In the genomic region with DNA sequence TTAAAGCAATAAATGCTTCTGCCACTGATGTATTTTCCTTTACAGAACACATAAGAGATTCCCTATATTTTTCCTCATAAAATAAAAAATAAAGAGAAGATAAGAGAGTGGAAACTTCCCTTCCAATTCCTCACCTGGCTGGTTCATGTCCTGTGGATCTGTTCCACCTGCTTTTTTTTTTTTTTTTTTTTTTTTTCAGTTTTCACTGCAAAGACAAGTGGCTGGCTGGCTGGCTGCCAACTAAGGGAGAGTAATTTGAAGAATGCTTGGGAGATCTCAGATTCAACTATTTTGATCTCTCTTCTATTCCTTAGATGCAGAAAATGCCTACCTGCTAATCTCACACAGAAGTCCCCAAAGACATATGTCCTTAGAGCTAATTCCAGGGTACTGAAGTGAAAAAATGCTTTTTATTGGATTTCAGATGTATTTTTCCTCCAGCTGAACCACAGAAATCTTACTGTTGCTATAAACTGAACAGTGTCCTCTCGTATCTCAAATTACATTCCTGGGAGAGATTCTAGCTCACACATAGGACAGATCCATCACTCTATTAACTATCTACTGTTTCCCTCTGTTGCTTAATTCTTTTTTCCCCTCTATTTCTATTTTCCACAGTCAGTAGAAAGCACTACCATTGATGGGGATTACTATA, we compare ENCODE assay signal across 13 cellular contexts.
DNase-seq lines count a peak whose midpoint lies in the region; ATAC-seq and TF ChIP-seq lines count a peak whose summit lies in the region.
"Had no signal": no experiment of that assay in that cellular context is flagged by ENCODE, and none has a peak within 500 bp of the region (broad histone marks: within the 10 kb centered on the region; RNA-seq: fewer than 3 reads in every experiment).

No MANE protein-coding gene starts in this region.

- no peak overlapping the region for H2BK12ac ChIP-seq in mesenchymal stem cell (ENCODE audit: low read length in 2 of 2)

- no peak overlapping the region for H4K91ac ChIP-seq in mesenchymal stem cell (ENCODE audit: low read length)

- H3K14ac ChIP-seq in mesenchymal stem cell (ENCODE audit: low read length in 2 of 2) = no peak overlapping the region

- no peak overlapping the region for H2AK5ac ChIP-seq in mesenchymal stem cell (ENCODE audit: low read length, severe bottlenecking)

- no peaks in the 10 kb centered on the region for H3K4me1 ChIP-seq in mesenchymal stem cell (ENCODE audit: control insufficient read depth, insufficient read depth, low read depth, low read length)
- no peaks in the 10 kb centered on the region for H3K4me1 ChIP-seq in right lobe of liver
- H3K4me1 ChIP-seq: SJSA1 had no signal

- H3K27ac ChIP-seq in mesenchymal stem cell (ENCODE audit: low read length, poor library complexity, severe bottlenecking) (no peak overlapping the region), right lobe of liver (no peak overlapping the region)
- H3K27ac ChIP-seq: epithelial cell of prostate, SJSA1 had no signal

- no peak overlapping the region for H3K18ac ChIP-seq in mesenchymal stem cell (ENCODE audit: low read depth in 1 of 2, low read length in 2 of 2)

- no peak overlapping the region for H3K4ac ChIP-seq in mesenchymal stem cell (ENCODE audit: low read depth in 1 of 2, low read length in 2 of 2)

- TF ChIP-seq CTCF in right lobe of liver (IDR thresholded peaks at IDR 0.05) = no peak

- 58% methylated on average over 1 of the region's 1 CpG for WGBS in mesenchymal stem cell
- WGBS in right lobe of liver (ENCODE audit: insufficient coverage, low coverage, low lambda C conversion rate, missing lambda C conversion rate) = 32% methylated on average over 1 of the region's 1 CpG

- H3K27me3 ChIP-seq in mesenchymal stem cell (ENCODE audit: control insufficient read depth in 1 of 2, insufficient read depth in 1 of 2, low read length in 2 of 2) = no peaks in the 10 kb centered on the region
- H3K27me3 ChIP-seq in right lobe of liver = no peaks in the 10 kb centered on the region
- H3K27me3 ChIP-seq: MG63 had no signal

- intact Hi-C loops in right lobe of liver (cut with DNase I) = no loop called here

- DNase-seq in DMS79 treated with DMSO at 0.1 percent for 48 hours (lab: John Stamatoyannopoulos, UW) (peak; percentile 82), NCI-H1417 treated with DMSO at 0.1 percent for 48 hours (lab: John Stamatoyannopoulos, UW) (peak; percentile 71), SK-MEL-5 (ENCODE audit: low read depth, low spot score) (peak; percentile 47), mesenchymal stem cell (peak; percentile 4), globus pallidus (ENCODE audit: low spot score) (no peak), right lobe of liver (no peak), AML-193 (lab: John Stamatoyannopoulos, UW) (no peak)
- DNase-seq: activated CD8-positive, alpha-beta memory T cell treated with anti-CD3 and anti-CD28 coated beads for 24 hours; amniotic stem cell; MG63 had no signal

- no peak overlapping the region for H3K9ac ChIP-seq in mesenchymal stem cell (ENCODE audit: low read length)

- H3K36me3 ChIP-seq in mesenchymal stem cell (ENCODE audit: control insufficient read depth in 1 of 2, insufficient read depth in 2 of 2, low read depth in 1 of 2, low read length in 2 of 2) (no peaks in the 10 kb centered on the region), right lobe of liver (no peaks in the 10 kb centered on the region)
- H3K36me3 ChIP-seq: MG63, SJSA1 had no signal

- H2BK5ac ChIP-seq in mesenchymal stem cell (ENCODE audit: low read depth, low read length, poor library complexity, severe bottlenecking) = no peak overlapping the region

- no peak overlapping the region for H4K8ac ChIP-seq in mesenchymal stem cell (ENCODE audit: low read length)

- H3K9me3 ChIP-seq in mesenchymal stem cell (ENCODE audit: control insufficient read depth, low read length) (no peaks in the 10 kb centered on the region), right lobe of liver (no peaks in the 10 kb centered on the region)
- H3K9me3 ChIP-seq: MG63, SJSA1 had no signal

- no peak for TF ChIP-seq POLR2A in right lobe of liver (IDR thresholded peaks at IDR 0.05)

- H2AFZ ChIP-seq in mesenchymal stem cell (ENCODE audit: low read depth, low read length) = no peak overlapping the region

- no peak overlapping the region for H3K23ac ChIP-seq in mesenchymal stem cell (ENCODE audit: low read length in 2 of 2)

- no peak overlapping the region for H2BK15ac ChIP-seq in mesenchymal stem cell (ENCODE audit: low read depth, poor library complexity, severe bottlenecking)

- H3K4me2 ChIP-seq in mesenchymal stem cell (ENCODE audit: low read length, poor library complexity, severe bottlenecking) = no peak overlapping the region

- no peak overlapping the region for H3K4me3 ChIP-seq in mesenchymal stem cell (ENCODE audit: insufficient read depth in 1 of 2, low read depth in 1 of 2, low read length in 2 of 2)
- no peak overlapping the region for H3K4me3 ChIP-seq in right lobe of liver
- H3K4me3 ChIP-seq: MG63, SJSA1 had no signal

- no peak overlapping the region for H2BK120ac ChIP-seq in mesenchymal stem cell (ENCODE audit: low read depth, low read length)

- no peak for ATAC-seq in GM19397 (IDR thresholded peaks at IDR 0.05; ENCODE audit: unreplicated experiment)
- no peak for ATAC-seq in right lobe of liver

- no peaks in the 10 kb centered on the region for H3K79me1 ChIP-seq in mesenchymal stem cell (replicated peaks; ENCODE audit: low read length, poor library complexity, severe bottlenecking)

- in situ Hi-C loops in SK-MEL-5 (cut with HindIII; ENCODE audit: low pct_unique_long_range_greater_than_20kb, low sequenced_read_pairs) = no loop called here

Comparison
In these comparisons a context has a peak if more than half of its experiments do, and no peak if none do; other contexts are left out.
1. DNase-seq: peak in DMS79 treated with DMSO at 0.1 percent for 48 hours (single experiment), NCI-H1417 treated with DMSO at 0.1 percent for 48 hours (single experiment), SK-MEL-5 (single experiment) and mesenchymal stem cell (single experiment); none in globus pallidus (single experiment), right lobe of liver (0 of 3) and AML-193 (0 of 2).